8 cellular contexts compared by ENCODE assay signal in the genomic region with DNA sequence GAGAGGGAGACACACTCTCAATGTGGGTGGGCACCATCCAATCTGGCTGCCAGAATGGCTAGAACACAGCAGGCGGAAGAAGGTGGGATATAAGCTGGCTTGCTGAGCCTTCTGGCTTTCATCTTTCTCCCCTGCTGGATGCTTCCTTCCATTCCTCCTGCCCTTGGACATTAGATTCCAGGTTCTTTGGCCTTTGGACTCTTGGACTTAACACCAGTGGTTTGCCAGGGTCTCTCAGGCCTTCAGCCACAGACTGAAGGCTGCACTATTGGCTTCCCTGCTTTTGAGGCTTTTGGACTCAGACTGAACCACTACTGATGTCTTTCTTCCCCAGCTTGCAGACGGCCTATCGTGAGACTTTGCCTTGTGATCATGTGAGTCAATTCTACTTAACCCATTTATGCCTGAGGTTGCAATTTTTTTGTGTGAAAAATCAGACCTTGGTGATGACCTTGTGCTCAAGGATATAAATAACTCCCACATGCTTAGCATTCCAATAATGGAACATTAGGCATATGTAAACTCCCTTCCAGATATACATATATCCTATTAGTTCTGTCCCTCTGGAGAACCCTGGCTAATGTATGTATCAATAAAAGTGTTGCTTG.
"Had no signal": no experiment of that assay in that cellular context is flagged by ENCODE, and none has a peak within 500 bp of the region (broad histone marks: within the 10 kb centered on the region; RNA-seq: fewer than 3 reads in every experiment).

No MANE protein-coding gene starts in this region.

- FAIRE-seq: HTR-8/SVneo had no signal

- H3K9ac ChIP-seq: GM23248 had no signal

- H3K36me3 ChIP-seq: HAP-1 had no signal

- ATAC-seq: HCT116 had no signal

- DNase-seq: GM23248, GOT3, H7, IMR-90, KG1 had no signal

- H2AFZ ChIP-seq: GM23248 had no signal

- H3K4me1 ChIP-seq: HAP-1 had no signal

- H3K9me3 ChIP-seq: HAP-1 had no signal

- H3K27ac ChIP-seq: GM23248 had no signal

- H3K4me3 ChIP-seq: GM23248, HAP-1 had no signal
